11 cellular contexts compared by ENCODE assay signal in the genomic region with DNA sequence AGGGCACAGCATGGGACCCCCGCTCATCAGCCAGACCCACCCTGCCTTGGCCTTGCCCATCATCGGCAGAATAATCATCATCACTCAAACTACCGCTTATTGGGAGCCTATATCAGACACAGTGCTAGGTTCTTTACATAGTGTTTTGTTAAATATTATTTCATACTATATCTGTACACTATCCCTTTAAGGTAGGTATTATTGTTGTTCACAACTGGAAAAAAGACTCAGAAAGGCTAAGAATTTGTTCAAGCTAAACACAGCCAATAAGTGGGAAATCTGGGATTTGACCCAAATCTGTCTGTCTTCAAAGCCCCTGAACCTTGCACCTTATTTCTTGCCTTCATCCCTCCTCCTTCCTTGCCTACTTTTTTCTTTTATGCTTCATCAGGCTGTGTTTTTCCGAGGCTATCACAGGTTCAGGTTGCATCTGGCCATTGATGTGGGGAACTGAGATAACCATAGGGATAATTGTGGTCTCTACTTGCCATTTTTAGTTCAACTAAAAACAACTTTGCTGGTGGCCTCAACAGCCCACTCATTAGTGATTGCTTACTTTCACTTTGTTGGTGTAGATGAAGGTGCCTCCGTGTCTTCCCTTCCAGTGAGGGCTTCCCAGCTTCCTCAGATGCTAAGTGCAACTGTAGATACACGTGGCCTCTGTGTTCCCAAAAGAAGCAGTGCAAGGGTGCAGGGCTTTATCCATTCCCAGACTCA. TPM values are rescaled to one million over a fixed set of nuclear protein-coding genes. Genes with fewer than 3 reads are reported as not detected.
DNase-seq lines count a peak whose midpoint lies in the region; ATAC-seq lines count a peak whose summit lies in the region.
"Had no signal": no experiment of that assay in that cellular context is flagged by ENCODE, and none has a peak within 500 bp of the region (broad histone marks: within the 10 kb centered on the region; RNA-seq: fewer than 3 reads in every experiment).

No MANE protein-coding gene starts in this region.

- H3K4me3 Mint-ChIP-seq in activated T-cell treated with anti-CD3 and anti-CD28 coated beads, Interleukin-2, amount 50 U/mL, for 24 hours, result no peak overlapping the region
- H3K4me3 Mint-ChIP-seq in T-helper 17 cell, result peak overlapping the region; percentile 71
- peak overlapping the region; percentile 63 for H3K4me3 Mint-ChIP-seq in stimulated activated memory B cell treated with anti-CD40 and anti-IgM and Interleukin-4, amounts not matched to agents 10 μg/mL and 1 μg/mL and 100 μg/mL, for 72 hours

- ATAC-seq in HG02678 (IDR thresholded peaks at IDR 0.05; ENCODE audit: unreplicated experiment) (peak; percentile 48), T-helper 17 cell (no peak)
- peak; percentile 70 for ATAC-seq in stimulated activated memory B cell treated with anti-CD40 and anti-IgM and Interleukin-4, amounts not matched to agents 10 μg/mL and 1 μg/mL and 100 μg/mL, for 72 hours

- no peaks in the 10 kb centered on the region for H3K27me3 Mint-ChIP-seq in activated T-cell treated with anti-CD3 and anti-CD28 coated beads, Interleukin-2, amount 50 U/mL, for 24 hours
- no peaks in the 10 kb centered on the region for H3K27me3 Mint-ChIP-seq in T-helper 17 cell
- no peaks in the 10 kb centered on the region for H3K27me3 Mint-ChIP-seq in stimulated activated memory B cell treated with anti-CD40 and anti-IgM and Interleukin-4, amounts not matched to agents 10 μg/mL and 1 μg/mL and 100 μg/mL, for 72 hours

- H3K9me3 ChIP-seq in T-helper 17 cell (ENCODE audit: control insufficient read depth, low read length, poor library complexity, severe bottlenecking), result no peaks in the 10 kb centered on the region
- H3K9me3 ChIP-seq: ascending aorta, esophagus muscularis mucosa had no signal

- H3K36me3 Mint-ChIP-seq in activated T-cell treated with anti-CD3 and anti-CD28 coated beads, Interleukin-2, amount 50 U/mL, for 24 hours (ENCODE audit: low read depth), result no peaks in the 10 kb centered on the region
- H3K36me3 Mint-ChIP-seq in T-helper 17 cell (ENCODE audit: low read depth), result peaks cover 2% of the 10 kb centered on the region
- peaks cover 23% of the 10 kb centered on the region for H3K36me3 Mint-ChIP-seq in stimulated activated memory B cell treated with anti-CD40 and anti-IgM and Interleukin-4, amounts not matched to agents 10 μg/mL and 1 μg/mL and 100 μg/mL, for 72 hours

- H3K27ac Mint-ChIP-seq in activated T-cell treated with anti-CD3 and anti-CD28 coated beads, Interleukin-2, amount 50 U/mL, for 24 hours, result peak overlapping the region; percentile 71
- peak overlapping the region; percentile 99 for H3K27ac Mint-ChIP-seq in T-helper 17 cell
- H3K27ac Mint-ChIP-seq in stimulated activated memory B cell treated with anti-CD40 and anti-IgM and Interleukin-4, amounts not matched to agents 10 μg/mL and 1 μg/mL and 100 μg/mL, for 72 hours, result peak overlapping the region; percentile 79

- no peak for DNase-seq in activated T-cell treated with anti-CD3 and anti-CD28 coated beads, Interleukin-2, amount 50 U/mL, for 24 hours
- no peak for DNase-seq in activated T-cell treated with anti-CD3 and anti-CD28 coated beads for 4 hours
- no peak for DNase-seq in T-helper 17 cell
- no peak for DNase-seq in pons (ENCODE audit: low spot score)
- DNase-seq in nucleus accumbens (lab: John Stamatoyannopoulos, UW), result no peak
- DNase-seq in A172 (ENCODE audit: low spot score), result no peak

- H3K4me1 Mint-ChIP-seq in activated T-cell treated with anti-CD3 and anti-CD28 coated beads, Interleukin-2, amount 50 U/mL, for 24 hours (ENCODE audit: low read depth), result peaks cover 21% of the 10 kb centered on the region
- peaks cover 23% of the 10 kb centered on the region for H3K4me1 Mint-ChIP-seq in T-helper 17 cell
- peaks cover 70% of the 10 kb centered on the region for H3K4me1 Mint-ChIP-seq in stimulated activated memory B cell treated with anti-CD40 and anti-IgM and Interleukin-4, amounts not matched to agents 10 μg/mL and 1 μg/mL and 100 μg/mL, for 72 hours

- H3K9me3 Mint-ChIP-seq in activated T-cell treated with anti-CD3 and anti-CD28 coated beads, Interleukin-2, amount 50 U/mL, for 24 hours, result no peaks in the 10 kb centered on the region
- H3K9me3 Mint-ChIP-seq in stimulated activated memory B cell treated with anti-CD40 and anti-IgM and Interleukin-4, amounts not matched to agents 10 μg/mL and 1 μg/mL and 100 μg/mL, for 72 hours, result peaks cover 5% of the 10 kb centered on the region

RNA-seq across cellular contexts. Expression of a gene that starts 35.2 kb away (rescaled TPM):
- under 1 TPM; 0.22 to 0.70 TPM for total RNA-seq in T-helper 17 cell
- total RNA-seq in A172 (2014; rRNA removed; shearing (Covaris generic)), result not detected in 2 replicates
- total RNA-seq: ascending aorta, esophagus muscularis mucosa, left cardiac atrium had no signal

RNA-seq across cellular contexts. Expression of a gene that starts 59.2 kb away (rescaled TPM):
- not detected for total RNA-seq in T-helper 17 cell
- total RNA-seq in A172 (2014; rRNA removed; shearing (Covaris generic)), result 0.21 and 0.46 TPM in 2 replicates
